In genomic region chr10:131902691-131903090, GRCh38 we compare ENCODE assay signal across 9 cellular contexts. TPM values are rescaled to one million over a fixed set of nuclear protein-coding genes. Genes with fewer than 3 reads are reported as not detected.
DNase-seq lines count a peak whose midpoint lies in the region; ATAC-seq, FAIRE-seq and TF ChIP-seq lines count a peak whose summit lies in the region.
"Had no signal": no experiment of that assay in that cellular context is flagged by ENCODE, and none has a peak within 500 bp of the region (broad histone marks: within the 10 kb centered on the region; RNA-seq: fewer than 3 reads in every experiment).

No MANE protein-coding gene starts in this region.

- intact Hi-C loops in PC-3 (cut with micrococcal nuclease) (loop anchor here (5.0 kb wide), 2 partner anchors 45 to 80 kb away; partner anchors contain the start of gene BNIP3), endothelial cell of umbilical vein (cut with micrococcal nuclease) (no loop called here), psoas muscle (cut with DNase I) (no loop called here)

- 94 to 96% (median 94%) methylated on average over 9 of the region's 9 CpGs for WGBS in psoas muscle, 3 donors

- H3K27me3 Mint-ChIP-seq in GM23338 (ENCODE audit: insufficient read depth, low read depth, poor library complexity), result peaks cover 5% of the 10 kb centered on the region

- H3K36me3 ChIP-seq in GM23338 (ENCODE audit: insufficient read depth), result no peaks in the 10 kb centered on the region; the same call in 1 of the 2 replicates
- no peaks in the 10 kb centered on the region; the same call in 1 of the 2 replicates for H3K36me3 ChIP-seq in PC-3 (ENCODE audit: low read depth, low read length)
- peaks cover 0 to 6% of the 10 kb centered on the region in 2 experiments for H3K36me3 ChIP-seq in endothelial cell of umbilical vein (ENCODE audit: control insufficient read depth in 2 of 2, extremely low read depth in 1 of 2, insufficient read depth in 2 of 2, low read length in 2 of 2)
- peaks cover 0 to 14% of the 10 kb centered on the region in 2 donors for H3K36me3 ChIP-seq in psoas muscle (ENCODE audit: insufficient read depth in 1 of 2, low read depth in 1 of 2)

- FAIRE-seq in endothelial cell of umbilical vein (lab: Jason Lieb, UNC), result no peak

- H4K20me1 ChIP-seq in GM23338 (replicated peaks; ENCODE audit: insufficient read depth), result peaks cover 42% of the 10 kb centered on the region
- peaks cover 25% of the 10 kb centered on the region; the same call in 1 of the 2 replicates for H4K20me1 ChIP-seq in PC-3 (ENCODE audit: low read length)
- H4K20me1 ChIP-seq in endothelial cell of umbilical vein (replicated peaks; ENCODE audit: control insufficient read depth, extremely low read depth, insufficient read depth, low read length), result peaks cover 2% of the 10 kb centered on the region

- H3K9me3 ChIP-seq in PC-3 (ENCODE audit: low read length), result no peaks in the 10 kb centered on the region
- no peaks in the 10 kb centered on the region for H3K9me3 ChIP-seq in endothelial cell of umbilical vein (replicated peaks; ENCODE audit: control insufficient read depth, insufficient read depth, low read length)
- no peaks in the 10 kb centered on the region for H3K9me3 ChIP-seq in psoas muscle

- H3K4me1 Mint-ChIP-seq in GM23338, result peaks cover 35% of the 10 kb centered on the region

- BruUV-seq in PC-3 (replicated peaks; lab: Mats Ljungman, UMichigan) (no TSS peak), endothelial cell of umbilical vein (replicated peaks; lab: Mats Ljungman, UMichigan) (no TSS peak)

- H3K4me1 ChIP-seq in GM23338 (ENCODE audit: insufficient read depth) (peaks cover 25% of the 10 kb centered on the region), PC-3 (ENCODE audit: insufficient read depth, low read length) (peaks cover 28% of the 10 kb centered on the region), endothelial cell of umbilical vein (ENCODE audit: control insufficient read depth, extremely low read depth, insufficient read depth, low read length) (peaks cover 23% of the 10 kb centered on the region), psoas muscle (peaks cover 41% of the 10 kb centered on the region)

- dilution Hi-C loops in endothelial cell of umbilical vein (cut with MboI; ENCODE audit: extremely low pct_ligation_motif_present, low sequenced_read_pairs), result no loop called here

- ATAC-seq in GM23338 (no peak), PC-3 (no peak), psoas muscle (no peak), HG03196 (IDR thresholded peaks at IDR 0.05; ENCODE audit: unreplicated experiment) (no peak)

- H3K27ac ChIP-seq in GM23338 (ENCODE audit: low read depth) (no peak overlapping the region), PC-3 (ENCODE audit: low read length) (no peak overlapping the region), endothelial cell of umbilical vein (ENCODE audit: insufficient read depth, low read depth, low read length) (no peak overlapping the region), psoas muscle (no peak overlapping the region)

- H3K9ac ChIP-seq in PC-3 (ENCODE audit: low read length) (no peak overlapping the region), endothelial cell of umbilical vein (replicated peaks; ENCODE audit: extremely low read depth, insufficient read depth, low read length) (no peak overlapping the region)

- H3K9me2 ChIP-seq in GM23338 (ENCODE audit: insufficient read depth) (no peaks in the 10 kb centered on the region), PC-3 (replicated peaks; ENCODE audit: low read length) (no peaks in the 10 kb centered on the region)

- no peak for TF ChIP-seq CTCF in GM23338 (conservative IDR thresholded peaks at IDR 0.05; ENCODE audit: low read depth in 2 of 2)
- no peak for TF ChIP-seq CTCF in PC-3 (conservative IDR thresholded peaks at IDR 0.05; ENCODE audit: low read depth, low read length)
- TF ChIP-seq CTCF in endothelial cell of umbilical vein (IDR thresholded peaks at IDR 0.05; ENCODE audit: extremely low read depth in 1 of 2, insufficient read depth in 1 of 2, low read depth in 1 of 2, low read length in 2 of 2), result no peak
- TF ChIP-seq CTCF in psoas muscle (IDR thresholded peaks at IDR 0.05), result no peak

- DNase-seq in GM23338 (ENCODE audit: low spot score) (no peak), PC-3 (no peak), endothelial cell of umbilical vein (ENCODE audit: low read depth, low spot score) (no peak), psoas muscle (no peak), kidney glomerular epithelial cell (lab: John Stamatoyannopoulos, UW) (no peak), AG08395 (ENCODE audit: low spot score) (no peak)
- DNase-seq: NCI-H1417 treated with DMSO at 0.1 percent for 48 hours; stimulated activated CD4-positive, alpha-beta T cell treated with anti-CD3 and anti-CD28 coated beads, Interleukin-2, amount 100 ng/mL, for 24 hours had no signal

- H3K27ac Mint-ChIP-seq in GM23338, result no peak overlapping the region

- H3F3A ChIP-seq in GM23338 (replicated peaks; ENCODE audit: low read depth) (no peaks in the 10 kb centered on the region), PC-3 (ENCODE audit: low read length, unreplicated experiment) (no peaks in the 10 kb centered on the region)

- H3K4me3 ChIP-seq in GM23338 (peak overlapping the region; percentile 93), PC-3 (ENCODE audit: low read length) (peak overlapping the region; percentile 77), endothelial cell of umbilical vein (replicated peaks in 1 of 3; ENCODE audit: insufficient read depth in 1 of 3, low read depth in 1 of 3, low read length in 3 of 3) (peak overlapping the region in 1 of 3 experiments; percentile 93), psoas muscle (peak overlapping the region; percentile 84)

- H3K4me2 ChIP-seq in GM23338 (peak overlapping the region; percentile 98), PC-3 (ENCODE audit: low read length) (peak overlapping the region; percentile 95), endothelial cell of umbilical vein (ENCODE audit: insufficient read depth, low read length) (peak overlapping the region; percentile 99)

- H3K27me3 ChIP-seq in GM23338 (ENCODE audit: insufficient read depth) (no peaks in the 10 kb centered on the region), PC-3 (ENCODE audit: low read length) (no peaks in the 10 kb centered on the region), endothelial cell of umbilical vein (ENCODE audit: control insufficient read depth in 2 of 2, insufficient read depth in 2 of 2, low read length in 2 of 2) (peaks cover 8 to 10% of the 10 kb centered on the region in 2 experiments), psoas muscle (ENCODE audit: insufficient read depth in 3 of 3, low read length in 2 of 3) (peaks cover 0 to 12% (median 4%) of the 10 kb centered on the region in 3 donors)

- H3K4me3 Mint-ChIP-seq in GM23338, result peak overlapping the region; percentile 87

- CTCF ChIA-PET in PC-3 (lab: Charles Lee) (no interaction called here), endothelial cell of umbilical vein (lab: Charles Lee) (interaction anchor here (1.6 to 5.8 kb wide), 2 partner anchors 17 to 121 kb away, joined by 6 to 38 read pairs; no protein-coding TSS in a partner anchor)

- H3K9me1 ChIP-seq in endothelial cell of umbilical vein (replicated peaks; ENCODE audit: control insufficient read depth, extremely low read depth, insufficient read depth, low read length), result no peaks in the 10 kb centered on the region

- H3K36me3 Mint-ChIP-seq in GM23338 (ENCODE audit: low read depth), result peaks cover 11% of the 10 kb centered on the region; the same call in 2 of the 3 replicates

- H3K79me2 ChIP-seq in GM23338 (replicated peaks; ENCODE audit: insufficient read depth), result peaks cover 60% of the 10 kb centered on the region
- H3K79me2 ChIP-seq in PC-3 (ENCODE audit: low read length), result peaks cover 66% of the 10 kb centered on the region
- peaks cover 62% of the 10 kb centered on the region for H3K79me2 ChIP-seq in endothelial cell of umbilical vein (ENCODE audit: control insufficient read depth, insufficient read depth, low read length)

- no peak for TF ChIP-seq POLR2A in endothelial cell of umbilical vein (IDR thresholded peaks at IDR 0.05; ENCODE audit: low read depth, low read length)

- H2AFZ ChIP-seq in GM23338 (no peak overlapping the region), PC-3 (ENCODE audit: low read length) (no peak overlapping the region), endothelial cell of umbilical vein (ENCODE audit: low read depth, low read length) (no peak overlapping the region)

- POLR2A ChIA-PET in PC-3 (lab: Charles Lee; ENCODE audit: unreplicated experiment) (no interaction called here), endothelial cell of umbilical vein (lab: Charles Lee) (no interaction called here)

- H3K9me3 Mint-ChIP-seq in GM23338, result no peaks in the 10 kb centered on the region

TF ChIP-seq in GM23338, 12 proteins besides CTCF, POLR2A, EP300 and RAD21 (continues in another document):
- no peak for TF ChIP-seq EZH2phosphoT487 (IDR thresholded peaks at IDR 0.05; ENCODE audit: unreplicated experiment)

TF ChIP-seq in endothelial cell of umbilical vein, 7 proteins besides CTCF, POLR2A, EP300 and RAD21:
- TF ChIP-seq FOS (IDR thresholded peaks at IDR 0.05; ENCODE audit: borderline replicate concordance, insufficient read depth, low read length), result no peak
- TF ChIP-seq JUN (IDR thresholded peaks at IDR 0.05; ENCODE audit: borderline replicate concordance, insufficient read depth, insufficient read length, low read depth), result no peak
- TF ChIP-seq EZH2 (IDR thresholded peaks at IDR 0.05; ENCODE audit: borderline replicate concordance, low read depth, low read length, severe bottlenecking), result no peak
- no peak for TF ChIP-seq POLR2AphosphoS5 (IDR thresholded peaks at IDR 0.05; ENCODE audit: insufficient read depth, low read depth, low read length)
- no peak for TF ChIP-seq GATA2 (IDR thresholded peaks at IDR 0.05; ENCODE audit: insufficient read depth, insufficient read length, low read depth, low read length)

RNA-seq across cellular contexts. Expression of gene PPP2R2D, which starts 1.9 kb away (rescaled TPM):
- total RNA-seq in GM23338 (2014; rRNA removed; shearing (Covaris generic)), result 33.7 and 35.8 TPM in 2 replicates
- polyA plus RNA-seq in GM23338 (2016; fragmentation: Nextera tagmentation; extraction: Ambion mirVana), result 28.8 and 30.5 TPM in 2 replicates
- total RNA-seq in PC-3 (2014; rRNA removed), result 30.6 and 40.3 TPM in 2 replicates
- total RNA-seq in endothelial cell of umbilical vein, result 33.9 and 36.3 TPM in 2 replicates
- 27.8 and 29.9 TPM in 2 replicates for polyA plus RNA-seq in endothelial cell of umbilical vein
- 36.2 and 42.3 TPM in 2 replicates for polyA plus RNA-seq in endothelial cell of umbilical vein (2011; cell fraction: cytosol; rRNA removed)
- 63.6 and 63.8 TPM in 2 replicates for polyA plus RNA-seq in endothelial cell of umbilical vein (2011; cell fraction: nucleus; rRNA removed)
- polyA plus RNA-seq in endothelial cell of umbilical vein (2012), result 36.3 and 38.9 TPM in 2 replicates
- 38.5 and 41.4 TPM in 2 replicates for polyA minus RNA-seq in endothelial cell of umbilical vein
- polyA minus RNA-seq in endothelial cell of umbilical vein (2011; cell fraction: cytosol; rRNA and poly(A)+ RNA removed), result 19.3 TPM
- polyA minus RNA-seq in endothelial cell of umbilical vein (2011; cell fraction: nucleus; rRNA and poly(A)+ RNA removed), result 32.3 and 34.4 TPM in 2 replicates
- 10 to 100 TPM; 19.2 to 47.4 (median 33.0) TPM for total RNA-seq in psoas muscle
- polyA plus RNA-seq in psoas muscle, result 10 to 100 TPM; 23.0 to 27.3 (median 25.7) TPM
